In the genomic region with DNA sequence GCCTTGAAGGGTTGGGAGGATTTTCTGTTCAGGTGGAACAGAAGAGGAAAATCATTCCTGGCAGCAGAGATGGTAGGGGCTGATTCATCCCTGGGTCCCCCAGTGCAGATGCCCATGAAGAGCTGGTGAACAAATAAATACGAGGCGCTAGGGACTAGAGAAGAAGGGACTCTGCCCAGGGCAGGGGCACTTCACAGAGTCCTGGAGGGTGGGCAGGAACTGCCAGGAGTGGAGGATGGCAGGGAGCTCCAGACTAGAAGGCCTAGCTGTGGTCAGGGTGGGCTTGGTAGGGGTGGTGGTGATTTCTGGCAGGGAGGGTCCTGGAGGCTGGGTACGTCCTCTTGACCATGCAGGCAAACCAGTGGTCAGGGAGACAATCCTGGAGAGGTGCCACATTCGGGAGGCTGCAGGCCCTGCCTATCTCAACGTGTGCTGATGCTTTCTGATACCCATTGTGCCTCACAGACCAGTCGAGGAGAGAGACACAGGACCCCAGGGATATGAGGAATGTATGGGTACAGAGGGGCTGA, we compare ENCODE assay signal across 1 cellular context.
TF ChIP-seq lines count a peak whose summit lies in the region.

No MANE protein-coding gene starts in this region.

TF ChIP-seq in K562, 482 proteins besides CTCF, POLR2A, EP300 and RAD21 (continued from another document):
- TF ChIP-seq, protein P1, sequence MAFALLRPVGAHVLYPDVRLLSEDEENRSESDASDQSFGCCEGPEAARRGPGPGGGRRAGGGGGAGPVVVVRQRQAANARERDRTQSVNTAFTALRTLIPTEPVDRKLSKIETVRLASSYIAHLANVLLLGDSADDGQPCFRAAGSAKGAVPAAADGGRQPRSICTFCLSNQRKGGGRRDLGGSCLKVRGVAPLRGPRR (CRISPR knock-in tag; IDR thresholded peaks at IDR 0.05): no peak
- TF ChIP-seq NFE2L1 (tag; IDR thresholded peaks at IDR 0.05; ENCODE audit: borderline replicate concordance, low read depth) (no peak), NR3C1 (CRISPR knock-in tag; IDR thresholded peaks at IDR 0.05) (no peak), HDAC8 (tag; IDR thresholded peaks at IDR 0.05) (no peak), GTF2E2 (tag; IDR thresholded peaks at IDR 0.05) (no peak), NUFIP1 (IDR thresholded peaks at IDR 0.05; ENCODE audit: partially characterized antibody) (no peak), ZNF232 (CRISPR knock-in tag; IDR thresholded peaks at IDR 0.05) (no peak), ETV5 (CRISPR knock-in tag; IDR thresholded peaks at IDR 0.05; ENCODE audit: low read depth) (no peak), TAF7 (tag; IDR thresholded peaks at IDR 0.05) (no peak), JUND (IDR thresholded peaks at IDR 0.05; ENCODE audit: borderline replicate concordance, low read depth, low read length) (no peak), JUND (tag; IDR thresholded peaks at IDR 0.05; ENCODE audit: borderline replicate concordance, low read depth, low read length) (no peak)
